10 cellular contexts compared by ENCODE assay signal in the genomic region with DNA sequence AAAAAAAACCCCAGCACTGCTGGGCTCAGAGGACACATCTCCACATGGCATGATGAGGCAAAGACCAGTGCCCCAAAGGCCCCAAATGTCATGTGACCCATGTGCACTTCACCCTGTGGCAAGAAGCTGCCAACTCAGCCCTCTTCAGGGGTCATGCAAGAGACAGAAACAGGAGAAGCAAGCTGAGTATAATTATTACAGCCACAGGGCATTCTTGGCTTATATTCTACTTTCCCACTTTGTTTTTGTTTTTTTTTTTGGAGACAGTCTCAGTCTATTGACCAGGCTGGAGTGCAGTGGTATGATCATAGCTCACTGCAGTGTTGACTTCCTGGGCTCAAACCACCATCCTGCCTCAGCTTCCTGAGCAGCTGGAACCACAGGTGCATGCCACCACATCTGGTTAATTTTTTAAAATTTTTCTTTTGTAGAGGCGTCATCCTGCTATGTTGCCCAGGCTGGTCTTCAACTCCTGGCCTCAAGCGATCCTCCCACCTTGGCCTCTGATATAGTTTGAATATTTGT. TPM values are rescaled to one million over a fixed set of nuclear protein-coding genes. Genes with fewer than 3 reads are reported as not detected.
DNase-seq lines count a peak whose midpoint lies in the region; ATAC-seq lines count a peak whose summit lies in the region.
"Had no signal": no experiment of that assay in that cellular context is flagged by ENCODE, and none has a peak within 500 bp of the region (broad histone marks: within the 10 kb centered on the region; RNA-seq: fewer than 3 reads in every experiment).

No MANE protein-coding gene starts in this region.

- H3K4me3 Mint-ChIP-seq in activated CD4-positive, alpha-beta T cell treated with anti-CD3 and anti-CD28 coated beads, Interleukin-2, amount 10 ng/mL, durations not matched to agents 7 days and 5 days, result peak overlapping the region; percentile 51
- H3K4me3 Mint-ChIP-seq in IgD-negative memory B cell, result peak overlapping the region in 3 of 4 donors; percentile 64 to 85 (median 81)
- H3K4me3 Mint-ChIP-seq in activated naive CD8-positive, alpha-beta T cell treated with anti-CD3 and anti-CD28 coated beads, Interleukin-2, amount 50 U/mL, for 24 hours, result no peak overlapping the region
- H3K4me3 Mint-ChIP-seq: GM23338 had no signal

- POLR2A ChIA-PET in activated CD4-positive, alpha-beta T cell treated with anti-CD3 and anti-CD28 coated beads, Interleukin-2, amount 10 ng/mL, durations not matched to agents 7 days and 5 days (lab: Charles Lee), result interaction anchor here (0.7 kb wide), 1 partner anchor 232 kb away, joined by 6 read pairs; a partner anchor contains a TSS

- peak overlapping the region in 17 of 21 experiments; percentile 1 to 96 (median 41) for H3K27ac ChIP-seq in skin epidermis

- peak; percentile 62 for ATAC-seq in activated naive CD8-positive, alpha-beta T cell treated with anti-CD3 and anti-CD28 coated beads, Interleukin-2, amount 50 U/mL, for 24 hours
- ATAC-seq in HG02981 (IDR thresholded peaks at IDR 0.05; ENCODE audit: unreplicated experiment), result no peak
- ATAC-seq: GM23338 had no signal

- CTCF ChIA-PET in activated CD4-positive, alpha-beta T cell treated with anti-CD3 and anti-CD28 coated beads, Interleukin-2, amount 10 ng/mL, durations not matched to agents 7 days and 5 days (lab: Charles Lee), result interaction anchor here (0.6 to 2.0 kb wide), 4 partner anchors 12 to 88 kb away, joined by 3 to 6 read pairs (median 4); no protein-coding TSS in a partner anchor

- DNase-seq in activated CD4-positive, alpha-beta T cell treated with anti-CD3 and anti-CD28 coated beads, Interleukin-2, amount 10 ng/mL, durations not matched to agents 7 days and 5 days, result peak; percentile 71
- DNase-seq in activated CD4-positive, alpha-beta T cell treated with anti-CD3 and anti-CD28 coated beads, Interleukin-2, amount 50 U/mL, for 48 hours, result no peak
- DNase-seq in activated naive CD8-positive, alpha-beta T cell treated with anti-CD3 and anti-CD28 coated beads, Interleukin-2, amount 50 U/mL, for 24 hours, result no peak
- DNase-seq in NCI-H2171 (lab: John Stamatoyannopoulos, UW) (no peak), LoVo (ENCODE audit: low spot score) (no peak)
- DNase-seq: NCI-H2171 treated with DMSO at 0.1 percent for 48 hours had no signal

- peaks cover 2% of the 10 kb centered on the region for H3K27me3 Mint-ChIP-seq in activated CD4-positive, alpha-beta T cell treated with anti-CD3 and anti-CD28 coated beads, Interleukin-2, amount 10 ng/mL, durations not matched to agents 7 days and 5 days
- H3K27me3 Mint-ChIP-seq in IgD-negative memory B cell, result no peaks in the 10 kb centered on the region
- H3K27me3 Mint-ChIP-seq in activated naive CD8-positive, alpha-beta T cell treated with anti-CD3 and anti-CD28 coated beads, Interleukin-2, amount 50 U/mL, for 24 hours, result no peaks in the 10 kb centered on the region

- peaks cover 21% of the 10 kb centered on the region for H3K36me3 Mint-ChIP-seq in activated CD4-positive, alpha-beta T cell treated with anti-CD3 and anti-CD28 coated beads, Interleukin-2, amount 10 ng/mL, durations not matched to agents 7 days and 5 days (ENCODE audit: low read depth)
- no peaks in the 10 kb centered on the region for H3K36me3 Mint-ChIP-seq in IgD-negative memory B cell
- H3K36me3 Mint-ChIP-seq in activated naive CD8-positive, alpha-beta T cell treated with anti-CD3 and anti-CD28 coated beads, Interleukin-2, amount 50 U/mL, for 24 hours (ENCODE audit: low read depth), result peaks cover 4% of the 10 kb centered on the region

- peaks cover 12% of the 10 kb centered on the region for H3K9me3 Mint-ChIP-seq in activated CD4-positive, alpha-beta T cell treated with anti-CD3 and anti-CD28 coated beads, Interleukin-2, amount 10 ng/mL, durations not matched to agents 7 days and 5 days
- H3K9me3 Mint-ChIP-seq in IgD-negative memory B cell, result peaks cover 0 to 3% (median 2%) of the 10 kb centered on the region in 3 donors
- peaks cover 6% of the 10 kb centered on the region for H3K9me3 Mint-ChIP-seq in activated naive CD8-positive, alpha-beta T cell treated with anti-CD3 and anti-CD28 coated beads, Interleukin-2, amount 50 U/mL, for 24 hours

- no peak overlapping the region for H3K4me3 ChIP-seq in skin epidermis
- H3K4me3 ChIP-seq: GM23338 had no signal

- H3K27ac Mint-ChIP-seq in activated CD4-positive, alpha-beta T cell treated with anti-CD3 and anti-CD28 coated beads, Interleukin-2, amount 10 ng/mL, durations not matched to agents 7 days and 5 days, result peak overlapping the region; percentile 96
- H3K27ac Mint-ChIP-seq in IgD-negative memory B cell, result peak overlapping the region; percentile 93 to 95 (median 93)
- H3K27ac Mint-ChIP-seq in activated naive CD8-positive, alpha-beta T cell treated with anti-CD3 and anti-CD28 coated beads, Interleukin-2, amount 50 U/mL, for 24 hours, result peak overlapping the region; percentile 71

- H3K4me1 Mint-ChIP-seq in activated CD4-positive, alpha-beta T cell treated with anti-CD3 and anti-CD28 coated beads, Interleukin-2, amount 10 ng/mL, durations not matched to agents 7 days and 5 days, result peaks cover 65% of the 10 kb centered on the region
- peaks cover 31 to 38% (median 34%) of the 10 kb centered on the region in 3 donors for H3K4me1 Mint-ChIP-seq in IgD-negative memory B cell
- H3K4me1 Mint-ChIP-seq in activated naive CD8-positive, alpha-beta T cell treated with anti-CD3 and anti-CD28 coated beads, Interleukin-2, amount 50 U/mL, for 24 hours, result peaks cover 64% of the 10 kb centered on the region

RNA-seq across cellular contexts. Expression of a gene that starts 32.7 kb away (rescaled TPM):
- total RNA-seq in activated CD4-positive, alpha-beta T cell treated with anti-CD3 and anti-CD28 coated beads, Interleukin-2, amount 10 ng/mL, durations not matched to agents 7 days and 5 days, result 100 to 1,000 TPM; 133 to 141 TPM
- polyA plus RNA-seq in IgD-negative memory B cell, result 318 TPM

RNA-seq across cellular contexts. Expression of a gene that starts 48.9 kb away (rescaled TPM):
- 10 to 100 TPM; 21.7 to 23.4 TPM for total RNA-seq in activated CD4-positive, alpha-beta T cell treated with anti-CD3 and anti-CD28 coated beads, Interleukin-2, amount 10 ng/mL, durations not matched to agents 7 days and 5 days
- 60.9 TPM for polyA plus RNA-seq in IgD-negative memory B cell
